Comparison of ENCODE assay signal across 8 cellular contexts in genomic region chr10:121984463-121984862, GRCh38.
"Had no signal": no experiment of that assay in that cellular context is flagged by ENCODE, and none has a peak within 500 bp of the region (broad histone marks: within the 10 kb centered on the region; RNA-seq: fewer than 3 reads in every experiment).

No MANE protein-coding gene starts in this region.

- FAIRE-seq: G401.6, GM12878, GM12891, GM12892, GM18507, GM19239 had no signal

- H3K4me3 ChIP-seq: GM12878 had no signal

- DNase-seq: GDM1, GF-D8 had no signal

- ATAC-seq: GM12878 had no signal
